1 cellular context compared by ENCODE assay signal in genomic region chr13:78658630-78659449, GRCh38.
TF ChIP-seq lines count a peak whose summit lies in the region.

Gene OBI1, minus strand, starts transcription at chr13:78659155. Its CDS starts 35 bp downstream, at chr13:78659120.

TF ChIP-seq in IMR-90, 13 proteins besides CTCF, POLR2A, EP300 and RAD21 (continued from another document):
- TF ChIP-seq MXI1 (IDR thresholded peaks at IDR 0.05; ENCODE audit: borderline replicate concordance, low read depth, low read length) (peak; percentile 53; the same call in 1 of the 2 replicates), CEBPB (IDR thresholded peaks at IDR 0.05; ENCODE audit: low read depth, low read length) (peak; percentile 18; the same call in 1 of the 2 replicates), BHLHE40 (IDR thresholded peaks at IDR 0.05; ENCODE audit: low read depth, low read length) (peak; percentile 79), NFE2L2 (IDR thresholded peaks at IDR 0.05; ENCODE audit: low read depth, low read length) (no peak), SMC3 (IDR thresholded peaks at IDR 0.05; ENCODE audit: low read depth, low read length) (no peak)
